ENCODE assay signal across 20 cellular contexts in genomic region chr3:187941135-187941847, GRCh38.
A peak's percentile ranks its signal among the peaks of the same experiment; 100 is the strongest.
DNase-seq lines count a peak whose midpoint lies in the region; ATAC-seq and TF ChIP-seq lines count a peak whose summit lies in the region.
"Had no signal": no experiment of that assay in that cellular context is flagged by ENCODE, and none has a peak within 500 bp of the region (broad histone marks: within the 10 kb centered on the region; RNA-seq: fewer than 3 reads in every experiment).

No MANE protein-coding gene starts in this region.

- H3K4me3 ChIP-seq in DOHH2 (ENCODE audit: low read length) (peak overlapping the region; percentile 79), neutrophil (ENCODE audit: low read depth in 1 of 2, low read length in 1 of 2) (no peak overlapping the region)
- H3K4me3 ChIP-seq: MG63, SK-N-MC had no signal

- peaks cover 71% of the 10 kb centered on the region for H3F3A ChIP-seq in DOHH2 (ENCODE audit: control insufficient read depth, insufficient read depth)

- TF ChIP-seq CTCF in DOHH2 (IDR thresholded peaks at IDR 0.05; ENCODE audit: low read depth, low read length, poor library complexity, severe bottlenecking) (no peak), neutrophil (IDR thresholded peaks at IDR 0.05) (no peak)

- peak overlapping the region; percentile 99 for H3K27ac ChIP-seq in DOHH2 (ENCODE audit: low read depth, low read length)
- H3K27ac ChIP-seq in neutrophil, result peak overlapping the region; percentile 24
- H3K27ac ChIP-seq: SK-N-MC had no signal

- H3K79me2 ChIP-seq in DOHH2 (ENCODE audit: control insufficient read depth, low read length), result peaks cover 66% of the 10 kb centered on the region

- H3K4me1 ChIP-seq in DOHH2 (ENCODE audit: control insufficient read depth, low read length), result peaks cover 99% of the 10 kb centered on the region
- peaks cover 58 to 64% of the 10 kb centered on the region in 2 experiments for H3K4me1 ChIP-seq in neutrophil (ENCODE audit: control insufficient read depth in 1 of 2, insufficient read depth in 1 of 2, low read depth in 1 of 2, low read length in 1 of 2)

- DNase-seq in NCI-H82 (lab: John Stamatoyannopoulos, UW) (peak; percentile 61), left lobe of liver (ENCODE audit: low spot score) (no peak), NK-92 (lab: John Stamatoyannopoulos, UW; ENCODE audit: unreplicated experiment) (no peak), D341Med (ENCODE audit: low spot score) (no peak)
- DNase-seq: CD4-positive, CD25-positive, alpha-beta regulatory T cell; DMS 273 treated with DMSO at 0.1 percent for 48 hours; DMS79 treated with DMSO at 0.1 percent for 48 hours; H7; MG63; NCI-H1417 treated with DMSO at 0.1 percent for 48 hours; NCI-H187; NCI-H2107; NCI-H748 treated with DMSO at 0.1 percent for 48 hours; PC-3; SHP77 treated with DMSO at 0.1 percent for 48 hours had no signal

- H4K20me1 ChIP-seq in DOHH2 (ENCODE audit: control insufficient read depth, insufficient read depth, low read depth, low read length), result no peaks in the 10 kb centered on the region

- ATAC-seq in left lobe of liver, result peak; percentile 64
- ATAC-seq in HG02870 (IDR thresholded peaks at IDR 0.05; ENCODE audit: unreplicated experiment), result no peak
- no peak for ATAC-seq in HG02623 (IDR thresholded peaks at IDR 0.05; ENCODE audit: unreplicated experiment)
- ATAC-seq: PC-3 had no signal

- H3K27me3 ChIP-seq in DOHH2 (ENCODE audit: control insufficient read depth, low read length) (no peaks in the 10 kb centered on the region), neutrophil (no peaks in the 10 kb centered on the region)
- H3K27me3 ChIP-seq: MG63 had no signal

- H3K4me2 ChIP-seq in DOHH2 (ENCODE audit: low read length), result peak overlapping the region; percentile 92

- H3K36me3 ChIP-seq in DOHH2 (ENCODE audit: control insufficient read depth, low read length), result peaks cover 54% of the 10 kb centered on the region
- H3K36me3 ChIP-seq in neutrophil, result no peaks in the 10 kb centered on the region
- H3K36me3 ChIP-seq: MG63 had no signal

- H3K9me2 ChIP-seq in DOHH2 (replicated peaks; ENCODE audit: control insufficient read depth, low read length), result no peaks in the 10 kb centered on the region

- H3K9me3 ChIP-seq in DOHH2 (ENCODE audit: control insufficient read depth, insufficient read depth, low read length) (no peaks in the 10 kb centered on the region), neutrophil (no peaks in the 10 kb centered on the region)
- H3K9me3 ChIP-seq: MG63 had no signal
